In the genomic region with DNA sequence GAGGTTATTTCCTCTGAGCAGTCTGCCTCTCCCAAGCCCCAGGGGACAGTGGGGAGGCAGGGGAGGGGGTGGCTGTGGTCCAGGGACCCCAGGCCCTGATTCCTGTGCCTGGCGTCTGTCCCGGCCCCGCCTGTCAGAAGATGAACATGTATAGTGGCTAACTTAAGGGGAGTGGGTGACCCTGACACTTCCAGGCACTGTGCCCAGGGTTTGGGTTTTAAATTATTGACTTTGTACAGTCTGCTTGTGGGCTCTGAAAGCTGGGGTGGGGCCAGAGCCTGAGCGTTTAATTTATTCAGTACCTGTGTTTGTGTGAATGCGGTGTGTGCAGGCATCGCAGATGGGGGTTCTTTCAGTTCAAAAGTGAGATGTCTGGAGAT, we compare ENCODE assay signal across 9 cellular contexts. TPM values are rescaled to one million over a fixed set of nuclear protein-coding genes. Genes with fewer than 3 reads are reported as not detected.
A peak's percentile ranks its signal among the peaks of the same experiment; 100 is the strongest.
DNase-seq lines count a peak whose midpoint lies in the region; ATAC-seq, FAIRE-seq and TF ChIP-seq lines count a peak whose summit lies in the region.
"Had no signal": no experiment of that assay in that cellular context is flagged by ENCODE, and none has a peak within 500 bp of the region (broad histone marks: within the 10 kb centered on the region; RNA-seq: fewer than 3 reads in every experiment).

No MANE protein-coding gene starts in this region.

- H3K4me2 ChIP-seq in HCT116 (ENCODE audit: low read length): peak overlapping the region; percentile 92; the same call in 1 of the 2 replicates

- H4K20me1 ChIP-seq in HCT116 (ENCODE audit: insufficient read depth): peaks cover 16% of the 10 kb centered on the region; the same call in 1 of the 2 replicates

- H3K9ac ChIP-seq in HCT116 (ENCODE audit: low read length): no peak overlapping the region

- TF ChIP-seq RAD21 in HCT116 (IDR thresholded peaks at IDR 0.05; ENCODE audit: low read depth): no peak

- BruUV-seq in HCT116 (replicated peaks; lab: Mats Ljungman, UMichigan): TSS peak; percentile 55

- no peak for FAIRE-seq in small intestine (lab: Jason Lieb, UNC)
- FAIRE-seq: keratinocyte had no signal

- no peak for TF ChIP-seq POLR2A in HCT116 (IDR thresholded peaks at IDR 0.05; ENCODE audit: borderline replicate concordance, extremely low read depth, insufficient read depth, insufficient read length)

- CTCF ChIA-PET in HCT116 (lab: Charles Lee): no interaction called here

- H3K9me2 ChIP-seq in HCT116 (ENCODE audit: insufficient read depth): no peaks in the 10 kb centered on the region

- no peak for DNase-seq in HCT116 (ENCODE audit: low read depth, low spot score)
- peak; percentile 53 for DNase-seq in activated CD8-positive, alpha-beta memory T cell treated with anti-CD3 and anti-CD28 coated beads, Interleukin-2, amount 50 U/mL, for 48 hours
- DNase-seq in heart right ventricle: peak in 1 of 2 donors; percentile 15
- no peak for DNase-seq in small intestine
- no peak for DNase-seq in NCI-H146 (lab: John Stamatoyannopoulos, UW)
- DNase-seq in GM20000 (ENCODE audit: low spot score): no peak
- DNase-seq in stimulated activated CD4-positive, alpha-beta T cell treated with anti-CD3 and anti-CD28 coated beads, Interleukin-15, amount 100 ng/mL, for 24 hours: no peak

- 53 to 62% methylated on average over 6 of the region's 6 CpGs for WGBS in heart right ventricle, 2 donors
- WGBS in small intestine, 3 donors: 56 to 60% (median 59%) methylated on average over 6 of the region's 6 CpGs

- no peak overlapping the region for H3K4me3 ChIP-seq in HCT116 (replicated peaks in 1 of 2; ENCODE audit: low read depth in 1 of 2, low read length in 2 of 2)
- peak overlapping the region in 9 of 10 donors; percentile 82 to 97 (median 88) for H3K4me3 ChIP-seq in heart right ventricle
- peak overlapping the region; percentile 97 for H3K4me3 ChIP-seq in small intestine (ENCODE audit: low read depth in 1 of 2, low read length in 2 of 2)

- ATAC-seq in HCT116 (no peak), heart right ventricle (no peak), GM18907 (IDR thresholded peaks at IDR 0.05; ENCODE audit: unreplicated experiment) (no peak)

- no peaks in the 10 kb centered on the region for H3K27me3 ChIP-seq in HCT116 (ENCODE audit: insufficient read depth, low read length)
- no peaks in the 10 kb centered on the region for H3K27me3 ChIP-seq in heart right ventricle
- H3K27me3 ChIP-seq in small intestine (ENCODE audit: control insufficient read depth in 2 of 2, insufficient read depth in 2 of 2, low read length in 2 of 2): no peaks in the 10 kb centered on the region

- intact Hi-C loops in HCT116 (cut with micrococcal nuclease): no loop called here
- intact Hi-C loops in heart right ventricle (cut with DNase I): no loop called here

- RAD21 ChIA-PET in HCT116 (lab: Charles Lee; ENCODE audit: low non-redundant PET in 1 of 2, low total read pairs in 2 of 2, uncharacterized antibody in 2 of 2, unreplicated experiment in 2 of 2): no interaction called here

- POLR2A ChIA-PET in HCT116 (lab: Charles Lee): no interaction called here

- H3K27ac ChIP-seq in HCT116 (ENCODE audit: low read depth, low read length): peak overlapping the region; percentile 87; the same call in 1 of the 2 replicates
- H3K27ac ChIP-seq in heart right ventricle: peak overlapping the region in 9 of 10 donors; percentile 71 to 99 (median 98)
- peak overlapping the region in 1 of 2 donors; percentile 91 for H3K27ac ChIP-seq in small intestine (ENCODE audit: low read depth in 1 of 2, low read length in 1 of 2)

- H3K79me2 ChIP-seq in HCT116 (ENCODE audit: insufficient read depth, low read length): peaks cover 47% of the 10 kb centered on the region

- no peak overlapping the region for H2AFZ ChIP-seq in HCT116 (ENCODE audit: low read depth, low read length, poor library complexity, severe bottlenecking)

- H3K36me3 ChIP-seq in HCT116 (ENCODE audit: control insufficient read depth in 1 of 2, insufficient read depth in 2 of 2, low read length in 2 of 2) (peaks cover 18 to 34% of the 10 kb centered on the region in 2 experiments; a peak in 3 of 4 replicates), heart right ventricle (peaks cover 0 to 45% (median 17%) of the 10 kb centered on the region in 9 donors), small intestine (ENCODE audit: control insufficient read depth in 2 of 2, insufficient read depth in 2 of 2, low read length in 2 of 2) (peaks cover 14 to 15% of the 10 kb centered on the region in 2 donors)

- H3K4me1 ChIP-seq in HCT116 (ENCODE audit: control insufficient read depth in 1 of 2, insufficient read depth in 2 of 2, low read length in 2 of 2) (peaks cover 29 to 65% of the 10 kb centered on the region in 2 experiments), heart right ventricle (peaks cover 51 to 78% (median 75%) of the 10 kb centered on the region in 9 donors), small intestine (ENCODE audit: control insufficient read depth in 2 of 2, insufficient read depth in 1 of 2, low read depth in 1 of 2, low read length in 1 of 2) (peaks cover 3 to 8% of the 10 kb centered on the region in 2 donors)

- TF ChIP-seq CTCF in HCT116 (IDR thresholded peaks at IDR 0.05 in 2 of 3, conservative IDR thresholded peaks at IDR 0.05 in 1 of 3; ENCODE audit: borderline replicate concordance in 1 of 3, insufficient read depth in 1 of 3, low read depth in 2 of 3, low read length in 2 of 3) (no peak), heart right ventricle (IDR thresholded peaks at IDR 0.05) (no peak), GM20000 (IDR thresholded peaks at IDR 0.05; ENCODE audit: extremely low read depth, missing control alignments) (no peak)

- no peaks in the 10 kb centered on the region for H3K9me3 ChIP-seq in HCT116 (ENCODE audit: control insufficient read depth in 1 of 2, insufficient read depth in 1 of 2, low read depth in 1 of 2, low read length in 2 of 2)
- no peaks in the 10 kb centered on the region for H3K9me3 ChIP-seq in heart right ventricle
- H3K9me3 ChIP-seq in small intestine (ENCODE audit: control insufficient read depth, low read depth): no peaks in the 10 kb centered on the region

TF ChIP-seq in HCT116, 20 proteins besides CTCF, POLR2A, EP300 and RAD21:
- TF ChIP-seq EZH2 (IDR thresholded peaks at IDR 0.05): no peak
- no peak for TF ChIP-seq EGR1 (IDR thresholded peaks at IDR 0.05; ENCODE audit: low read depth)
- no peak for TF ChIP-seq SIN3A (IDR thresholded peaks at IDR 0.05; ENCODE audit: low read depth)
- TF ChIP-seq SRF (IDR thresholded peaks at IDR 0.05; ENCODE audit: low read depth): no peak
- TF ChIP-seq CBX3 (IDR thresholded peaks at IDR 0.05; ENCODE audit: low read depth): no peak
- TF ChIP-seq YY1 (IDR thresholded peaks at IDR 0.05; ENCODE audit: extremely low read depth, insufficient replicate concordance, low read depth, low read length): no peak

RNA-seq across cellular contexts. Expression of gene PIM3, which starts 3.1 kb away (rescaled TPM):
- total RNA-seq in HCT116 (2021; ENCODE audit: unreplicated experiment) (116 TPM), heart right ventricle (10 to 100 TPM; 27.4 to 81.6 (median 41.6) TPM)
- polyA plus RNA-seq in HCT116 (2012): 84.5 and 97.2 TPM in 2 replicates
- polyA plus RNA-seq in heart right ventricle (10 to 100 TPM; 43.9 to 62.0 TPM), small intestine (10 to 100 TPM; 35.7 to 72.2 (median 49.4) TPM)

RNA-seq across cellular contexts. Expression of gene CRELD2, which starts 45.2 kb away (rescaled TPM):
- total RNA-seq in HCT116 (2021; ENCODE audit: unreplicated experiment): 45.8 TPM
- polyA plus RNA-seq in HCT116 (2012): 39.6 and 41.0 TPM in 2 replicates
- total RNA-seq in heart right ventricle: 10 to 100 TPM; 13.0 to 32.5 (median 19.2) TPM
- 10 to 100 TPM; 11.0 to 90.0 TPM for polyA plus RNA-seq in heart right ventricle
- polyA plus RNA-seq in small intestine: 100 to 1,000 TPM in 1 of 3 donors, 10 to 100 TPM in 2; 11.9 to 107 (median 20.8) TPM

RNA-seq across cellular contexts. Expression of gene ALG12, which starts 45.4 kb away (rescaled TPM):
- total RNA-seq in HCT116 (2021; ENCODE audit: unreplicated experiment) (16.6 TPM), heart right ventricle (10 to 100 TPM in 9 of 10 donors, 1 to 10 TPM in 1; 9.6 to 19.8 (median 16.0) TPM)
- 13.0 and 13.7 TPM in 2 replicates for polyA plus RNA-seq in HCT116 (2012)
- polyA plus RNA-seq in heart right ventricle (10 to 100 TPM in 1 of 2 donors, 1 to 10 TPM in 1; 9.7 to 10.4 TPM), small intestine (10 to 100 TPM in 1 of 3 donors, 1 to 10 TPM in 2; 9.4 to 15.2 (median 9.5) TPM)

RNA-seq across cellular contexts. Expression of gene IL17REL, which starts 48.9 kb away (rescaled TPM):
- total RNA-seq in HCT116 (2021; ENCODE audit: unreplicated experiment): not detected
- polyA plus RNA-seq in HCT116 (2012): not detected in 2 replicates
- under 1 TPM in 1 of 10 donors, not detected in 9; 0.11 TPM for total RNA-seq in heart right ventricle
- not detected for polyA plus RNA-seq in heart right ventricle
- polyA plus RNA-seq in small intestine: under 1 TPM in 2 of 3 donors, not detected in 1; 0.27 to 0.49 TPM
- polyA plus RNA-seq: keratinocyte had no signal

Comparison
In these comparisons a context has a peak if more than half of its experiments do, and no peak if none do; other contexts are left out.
1. H3K4me3 ChIP-seq: peak in heart right ventricle (9 of 10) and small intestine (2 of 2); none in HCT116 (0 of 2).